In genomic region chr20:34703061-34703572, GRCh38 we compare ENCODE assay signal across 8 cellular contexts. TPM values are rescaled to one million over a fixed set of nuclear protein-coding genes. Genes with fewer than 3 reads are reported as not detected.
DNase-seq lines count a peak whose midpoint lies in the region; ATAC-seq and TF ChIP-seq lines count a peak whose summit lies in the region.

No MANE protein-coding gene starts in this region.

- H3K9me3 ChIP-seq in heart left ventricle, result no peaks in the 10 kb centered on the region
- no peaks in the 10 kb centered on the region for H3K9me3 ChIP-seq in mesodermal cell (ENCODE audit: control insufficient read depth, low read length)
- no peaks in the 10 kb centered on the region for H3K9me3 ChIP-seq in uterus

- H3K27ac Mint-ChIP-seq in brain, result peak overlapping the region; percentile 91 to 98 (median 98)

- H3K27ac ChIP-seq in heart left ventricle (peak overlapping the region in 8 of 12 donors; percentile 92 to 100 (median 99)), mesodermal cell (ENCODE audit: low read depth, low read length, severe bottlenecking) (peak overlapping the region; percentile 100), uterus (peak overlapping the region; percentile 98), caudate nucleus (ENCODE audit: low read depth, low read length) (no peak overlapping the region)

- peaks cover 0 to 5% (median 0%) of the 10 kb centered on the region in 9 donors for H3K27me3 ChIP-seq in heart left ventricle
- no peaks in the 10 kb centered on the region for H3K27me3 ChIP-seq in uterus

- no peak for DNase-seq in heart left ventricle
- DNase-seq in left cardiac atrium, result no peak
- DNase-seq in uterus, result no peak
- no peak for DNase-seq in caudate nucleus (lab: John Stamatoyannopoulos, UW)
- no peak for DNase-seq in SHP77 (lab: John Stamatoyannopoulos, UW)

- H3K4me3 Mint-ChIP-seq in brain, result peak overlapping the region; percentile 92 to 100 (median 97)

- peaks cover 45% of the 10 kb centered on the region for H3K4me1 Mint-ChIP-seq in brain

- H3K4me1 ChIP-seq in heart left ventricle (peaks cover 0 to 42% (median 27%) of the 10 kb centered on the region in 12 donors), mesodermal cell (ENCODE audit: control insufficient read depth, insufficient read depth, low read length, poor library complexity, severe bottlenecking) (peaks cover 19% of the 10 kb centered on the region), uterus (no peaks in the 10 kb centered on the region)

- H3K36me3 ChIP-seq in heart left ventricle (no peaks in the 10 kb centered on the region), mesodermal cell (ENCODE audit: control insufficient read depth, insufficient read depth, low read length) (no peaks in the 10 kb centered on the region), uterus (no peaks in the 10 kb centered on the region)

- H3K27me3 Mint-ChIP-seq in brain, result peaks cover 25% of the 10 kb centered on the region

- ATAC-seq in heart left ventricle, result no peak
- no peak for ATAC-seq in left cardiac atrium
- ATAC-seq in GM19328 (IDR thresholded peaks at IDR 0.05; ENCODE audit: unreplicated experiment), result no peak

- TF ChIP-seq POLR2A in heart left ventricle (IDR thresholded peaks at IDR 0.05) (no peak), uterus (IDR thresholded peaks at IDR 0.05) (no peak)

- H3K9me3 Mint-ChIP-seq in brain, result peaks cover 0 to 5% (median 0%) of the 10 kb centered on the region in 5 experiments

- H3K36me3 Mint-ChIP-seq in brain, result no peaks in the 10 kb centered on the region

- intact Hi-C loops in heart left ventricle (cut with DNase I) (loop anchor here in 6 of 10 donors (10.0 kb wide), 6 partner anchors 118 to 398 kb away; partner anchors contain the start of genes AHCY (in 1 of the 6) and MAP1LC3A (in 1 of the 6)), left cardiac atrium (cut with DNase I) (loop anchor here in 1 of 2 donors (10.0 kb wide), 1 partner anchor 118 kb away; no protein-coding TSS in a partner anchor), uterus (cut with DNase I; ENCODE audit: low total_unique reads) (no loop called here)

- 25 to 36% (median 31%) methylated on average over 5 of the region's 5 CpGs for WGBS in heart left ventricle, 4 donors
- 33 to 44% methylated on average over 3 of the region's 5 CpGs for WGBS in mesodermal cell (ENCODE audit: insufficient coverage in 2 of 2), 2 experiments

- H3K4me3 ChIP-seq in heart left ventricle (peak overlapping the region in 11 of 12 donors; percentile 65 to 91 (median 78)), mesodermal cell (ENCODE audit: extremely low read depth, insufficient read depth, low read length, poor library complexity, severe bottlenecking) (peak overlapping the region; percentile 69), uterus (peak overlapping the region; percentile 84 to 92)

- TF ChIP-seq CTCF in heart left ventricle (IDR thresholded peaks at IDR 0.05), result no peak
- no peak for TF ChIP-seq CTCF in brain (conservative IDR thresholded peaks at IDR 0.05)
- no peak for TF ChIP-seq CTCF in uterus (IDR thresholded peaks at IDR 0.05)

RNA-seq across cellular contexts. Expression of gene TP53INP2, which starts 1.0 kb away (rescaled TPM):
- total RNA-seq in heart left ventricle (100 to 1,000 TPM in 5 of 9 donors, 10 to 100 TPM in 4; 70.4 to 176 (median 111) TPM), left cardiac atrium (100 to 1,000 TPM in 1 of 2 donors, 10 to 100 TPM in 1; 85.0 to 117 TPM), uterus (10 to 100 TPM in 1 of 4 donors, 1 to 10 TPM in 3; 1.2 to 23.2 (median 2.8) TPM)
- polyA plus RNA-seq in heart left ventricle (10 to 100 TPM; 54.6 to 93.7 TPM), brain (ENCODE audit: insufficient read depth, low read depth, low replicate concordance) (169 TPM)
- polyA plus RNA-seq in mesodermal cell (2013, experiment 1 of 2), result 36.2 TPM
- polyA plus RNA-seq in mesodermal cell (2013, experiment 2 of 2), result 31.7 TPM

RNA-seq across cellular contexts. Expression of gene PIGU, which starts 26.2 kb away (rescaled TPM):
- total RNA-seq in heart left ventricle (10 to 100 TPM; 10.8 to 20.8 (median 15.0) TPM), left cardiac atrium (10 to 100 TPM; 14.1 to 14.8 TPM), uterus (10 to 100 TPM in 2 of 4 donors, 1 to 10 TPM in 2; 9.5 to 17.5 (median 12.5) TPM)
- polyA plus RNA-seq in heart left ventricle (10 to 100 TPM; 21.0 to 24.8 TPM), brain (ENCODE audit: insufficient read depth, low read depth, low replicate concordance) (59.7 TPM)
- 37.7 TPM for polyA plus RNA-seq in mesodermal cell (2013, experiment 1 of 2)
- 31.1 TPM for polyA plus RNA-seq in mesodermal cell (2013, experiment 2 of 2)
